Comparison of ENCODE assay signal across 8 cellular contexts in the genomic region with DNA sequence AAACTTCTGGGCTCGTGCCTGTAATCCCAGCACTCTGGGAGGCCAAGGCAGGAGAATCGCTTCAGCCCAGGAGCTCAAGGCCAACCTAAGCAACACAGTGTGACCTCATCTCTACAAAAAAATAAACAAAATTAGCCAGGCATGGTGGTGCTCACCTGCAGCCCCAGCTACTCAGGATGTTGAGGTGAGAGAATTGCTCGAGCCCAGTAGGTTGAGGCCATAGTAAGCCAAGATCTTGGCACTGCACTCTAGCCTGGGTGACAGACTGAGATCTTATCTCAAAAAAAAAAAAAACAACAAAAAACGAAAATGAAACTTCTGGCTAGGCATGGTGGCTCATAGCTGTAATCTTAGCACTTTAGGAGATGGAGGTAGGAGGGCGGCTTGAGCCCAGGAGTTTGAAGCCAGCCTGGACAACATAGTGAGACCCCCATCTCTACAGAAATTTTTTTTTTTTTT. TPM values are rescaled to one million over a fixed set of nuclear protein-coding genes. Genes with fewer than 3 reads are reported as not detected.
DNase-seq lines count a peak whose midpoint lies in the region; ATAC-seq and TF ChIP-seq lines count a peak whose summit lies in the region.

No MANE protein-coding gene starts in this region.

- ATAC-seq in DND-41 (ENCODE audit: insufficient read depth, low read depth) (peak; percentile 98), HG02981 (IDR thresholded peaks at IDR 0.05; ENCODE audit: unreplicated experiment) (peak; percentile 65), GM21737 (IDR thresholded peaks at IDR 0.05; ENCODE audit: unreplicated experiment) (no peak)

- peaks cover 0 to 7% (median 0%) of the 10 kb centered on the region in 3 donors for H3K36me3 Mint-ChIP-seq in immature natural killer cell

- H3K27me3 Mint-ChIP-seq in immature natural killer cell (ENCODE audit: low read depth in 3 of 3): peaks cover 1 to 5% (median 2%) of the 10 kb centered on the region in 3 donors

- H3K27ac Mint-ChIP-seq in immature natural killer cell: peak overlapping the region; percentile 42 to 84 (median 65)

- peak overlapping the region; percentile 33 to 61 (median 44) for H3K4me3 Mint-ChIP-seq in immature natural killer cell

- DNase-seq in DND-41 (peak; percentile 73), immature natural killer cell (peak; percentile 57 to 67 (median 66)), NOMO-1 treated with dmso at 0.1 percent for 144 hours (lab: John Stamatoyannopoulos, UW; ENCODE audit: unreplicated experiment) (no peak), NCI-H510A (lab: John Stamatoyannopoulos, UW) (no peak), D341Med (ENCODE audit: low spot score) (no peak)
- peak; percentile 7 to 32 for DNase-seq in activated CD4-positive, alpha-beta T cell treated with anti-CD3 and anti-CD28 coated beads, Interleukin-2, amount 50 U/mL, for 48 hours

- peak overlapping the region; percentile 68 for H3K27ac ChIP-seq in DND-41 (ENCODE audit: low read length)

- H3K27me3 ChIP-seq in DND-41 (ENCODE audit: insufficient read depth, low read length, poor library complexity): no peaks in the 10 kb centered on the region

- 0 out of 2 replicates have a peak overlapping the region, but pooled peaks have one; percentile 21 for H3K9ac ChIP-seq in DND-41 (ENCODE audit: low read depth, low read length)

- 0 out of 2 replicates have a peak, but pooled peaks cover 3% of the 10 kb centered on the region for H4K20me1 ChIP-seq in DND-41 (ENCODE audit: insufficient read depth, low read length)

- TF ChIP-seq CTCF in DND-41 (IDR thresholded peaks at IDR 0.05; ENCODE audit: borderline replicate concordance, extremely low read depth, low read length, poor library complexity, severe bottlenecking): no peak

- peaks cover 21% of the 10 kb centered on the region for H3K79me2 ChIP-seq in DND-41 (ENCODE audit: insufficient read depth, low read length)

- peaks cover 14 to 16% of the 10 kb centered on the region in 2 donors for H3K4me1 Mint-ChIP-seq in immature natural killer cell

- H3K4me2 ChIP-seq in DND-41 (ENCODE audit: insufficient read depth, low read length): peak overlapping the region; percentile 56

- no peak overlapping the region for H3K4me3 ChIP-seq in DND-41 (ENCODE audit: low read depth in 1 of 2, low read length in 2 of 2)

- H3K9me3 Mint-ChIP-seq in immature natural killer cell: no peaks in the 10 kb centered on the region

- H3K9me3 ChIP-seq in DND-41 (ENCODE audit: insufficient read depth, low read length, severe bottlenecking): no peaks in the 10 kb centered on the region

- no peak overlapping the region for H2AFZ ChIP-seq in DND-41 (ENCODE audit: low read depth, low read length)

- no peaks in the 10 kb centered on the region; the same call in 1 of the 2 replicates for H3K36me3 ChIP-seq in DND-41 (ENCODE audit: insufficient read depth, low read length)

- H3K4me1 ChIP-seq in DND-41 (ENCODE audit: insufficient read depth, low read length): peaks cover 19% of the 10 kb centered on the region

RNA-seq across cellular contexts. Expression of a gene that starts 53.7 kb away (rescaled TPM):
- 10 to 100 TPM in 1 of 3 donors, 1 to 10 TPM in 2; 4.6 to 11.7 (median 4.8) TPM for polyA plus RNA-seq in immature natural killer cell

Comparison
In these comparisons a context has a peak if more than half of its experiments do, and no peak if none do; other contexts are left out.
1. DNase-seq: peak in DND-41 (single experiment), activated CD4-positive, alpha-beta T cell treated with anti-CD3 and anti-CD28 coated beads, Interleukin-2, amount 50 U/mL, for 48 hours (2 of 2) and immature natural killer cell (3 of 3); none in NOMO-1 treated with dmso at 0.1 percent for 144 hours (single experiment), NCI-H510A (single experiment) and D341Med (single experiment).